ENCODE assay signal across 21 cellular contexts in the genomic region with DNA sequence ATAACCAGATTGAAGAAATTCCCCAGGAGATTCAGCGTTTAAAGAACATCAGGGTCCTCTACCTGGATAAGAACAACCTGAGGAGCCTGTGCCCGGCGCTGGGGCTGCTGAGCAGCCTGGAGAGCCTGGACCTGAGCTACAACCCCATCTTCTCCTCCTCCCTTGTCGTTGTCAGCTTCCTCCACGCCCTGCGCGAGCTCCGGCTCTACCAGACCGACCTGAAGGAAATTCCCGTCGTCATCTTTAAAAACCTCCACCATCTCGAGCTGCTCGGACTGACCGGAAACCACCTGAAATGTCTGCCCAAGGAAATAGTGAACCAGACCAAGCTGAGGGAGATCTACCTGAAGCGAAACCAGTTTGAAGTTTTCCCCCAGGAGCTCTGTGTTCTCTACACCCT. TPM values are rescaled to one million over a fixed set of nuclear protein-coding genes. Genes with fewer than 3 reads are reported as not detected.
DNase-seq lines count a peak whose midpoint lies in the region; ATAC-seq, FAIRE-seq and TF ChIP-seq lines count a peak whose summit lies in the region.
"Had no signal": no experiment of that assay in that cellular context is flagged by ENCODE, and none has a peak within 500 bp of the region (broad histone marks: within the 10 kb centered on the region; RNA-seq: fewer than 3 reads in every experiment).

No MANE protein-coding gene starts in this region.

- H3K36me3 ChIP-seq in small intestine (ENCODE audit: control insufficient read depth in 2 of 2, insufficient read depth in 2 of 2, low read length in 2 of 2): no peaks in the 10 kb centered on the region
- H3K36me3 ChIP-seq: SJSA1 had no signal

- no peak overlapping the region for H3K4me3 ChIP-seq in small intestine (ENCODE audit: low read depth in 1 of 2, low read length in 2 of 2)
- H3K4me3 ChIP-seq: GM12878, SJSA1 had no signal

- ATAC-seq in left colon (peak; percentile 31), GM19452 (IDR thresholded peaks at IDR 0.05; ENCODE audit: unreplicated experiment) (no peak)
- ATAC-seq: GM12878, PC-3 had no signal

- DNase-seq in NCI-H2196 (lab: John Stamatoyannopoulos, UW; ENCODE audit: unreplicated experiment) (peak; percentile 51), NCI-H2196 treated with DMSO at 0.1 percent for 48 hours (lab: John Stamatoyannopoulos, UW; ENCODE audit: unreplicated experiment) (no peak), NCI-H748 treated with DMSO at 0.1 percent for 48 hours (lab: John Stamatoyannopoulos, UW) (peak; percentile 26), left colon (no peak), SW 1271 (lab: John Stamatoyannopoulos, UW) (no peak), small intestine (no peak)
- DNase-seq: C1 segment of cervical spinal cord, DND-41, NCI-H1048, NCI-H1694, NCI-H2171 treated with DMSO at 0.1 percent for 48 hours, PC-3 had no signal

- WGBS in small intestine, 3 donors: 89 to 94% (median 93%) methylated on average over 15 of the region's 15 CpGs

- intact Hi-C loops in left colon (cut with DNase I, micrococcal nuclease): no loop called here

- no peaks in the 10 kb centered on the region for H3K4me1 ChIP-seq in small intestine (ENCODE audit: control insufficient read depth in 2 of 2, insufficient read depth in 1 of 2, low read depth in 1 of 2, low read length in 1 of 2)
- H3K4me1 ChIP-seq: SJSA1 had no signal

- FAIRE-seq in small intestine (lab: Jason Lieb, UNC): no peak
- FAIRE-seq: G401.6, GM12878 had no signal

- H3K9me3 ChIP-seq in small intestine (ENCODE audit: control insufficient read depth, low read depth): no peaks in the 10 kb centered on the region
- H3K9me3 ChIP-seq: SJSA1 had no signal

- no peak for TF ChIP-seq EP300 in Ishikawa (IDR thresholded peaks at IDR 0.05; ENCODE audit: borderline replicate concordance)

- H3K27ac ChIP-seq in small intestine (ENCODE audit: low read depth in 1 of 2, low read length in 1 of 2): no peak overlapping the region
- H3K27ac ChIP-seq: KMS-11, SJSA1 had no signal

- H3K27me3 ChIP-seq in small intestine (ENCODE audit: control insufficient read depth in 2 of 2, insufficient read depth in 2 of 2, low read length in 2 of 2): peaks cover 0 to 3% of the 10 kb centered on the region in 2 donors

- no peak for TF ChIP-seq RAD21 in Ishikawa (IDR thresholded peaks at IDR 0.05; ENCODE audit: low read depth)

TF ChIP-seq in Ishikawa, 13 proteins besides CTCF, POLR2A, EP300 and RAD21:
- TF ChIP-seq TEAD4 (IDR thresholded peaks at IDR 0.05) (peak; percentile 39), EGR1 (IDR thresholded peaks at IDR 0.05) (no peak), YY1 (IDR thresholded peaks at IDR 0.05; ENCODE audit: low read depth) (peak; percentile 88)
TF ChIP-seq in Ishikawa: peak in this region for 2.

RNA-seq across cellular contexts. Expression of gene LRRC34, which starts 9.4 kb away (rescaled TPM):
- under 1 TPM; 0.24 to 0.39 TPM for total RNA-seq in left colon
- polyA plus RNA-seq in small intestine: 1 to 10 TPM in 1 of 3 donors, under 1 TPM in 1, not detected in 1; 0.94 to 2.2 TPM
- total RNA-seq: MCF 10A, SJSA1 had no signal

RNA-seq across cellular contexts. Expression of gene LRRIQ4, which starts 9.4 kb away (rescaled TPM):
- under 1 TPM in 1 of 2 donors, not detected in 1; 0.22 TPM for total RNA-seq in left colon
- not detected for polyA plus RNA-seq in small intestine
- total RNA-seq: H4, MCF 10A, PC-3, SJSA1 had no signal

RNA-seq across cellular contexts. Expression of gene LRRC31, which starts 47.6 kb away (rescaled TPM):
- 10 to 100 TPM; 38.5 to 62.9 TPM for total RNA-seq in left colon
- polyA plus RNA-seq in small intestine: 10 to 100 TPM in 1 of 3 donors, 1 to 10 TPM in 2; 6.8 to 26.4 (median 9.5) TPM
- total RNA-seq: A673, GM12878, H4, MCF 10A, SJSA1 had no signal

RNA-seq across cellular contexts. Expression of gene MYNN, which starts 48.9 kb away (rescaled TPM):
- 10 to 100 TPM; 10.3 to 12.0 TPM for total RNA-seq in left colon
- 10 to 100 TPM in 2 of 3 donors, 1 to 10 TPM in 1; 7.5 to 11.1 (median 10.7) TPM for polyA plus RNA-seq in small intestine

RNA-seq across cellular contexts. Expression of gene ACTRT3, which starts 52.7 kb away (rescaled TPM):
- 1 to 10 TPM; 1.1 to 1.5 TPM for total RNA-seq in left colon
- 1 to 10 TPM; 1.3 to 2.0 (median 1.4) TPM for polyA plus RNA-seq in small intestine
- total RNA-seq: H4 had no signal

Comparison
In these comparisons a context has a peak if more than half of its experiments do, and no peak if none do; other contexts are left out.
1. DNase-seq: peak in NCI-H2196 (single experiment) and NCI-H748 treated with DMSO at 0.1 percent for 48 hours (single experiment); none in NCI-H2196 treated with DMSO at 0.1 percent for 48 hours (single experiment), left colon (0 of 2), SW 1271 (0 of 2) and small intestine (single experiment).